Comparison of ENCODE assay signal across 8 cellular contexts in genomic region chr13:67224148-67224846, GRCh38. TPM values are rescaled to one million over a fixed set of nuclear protein-coding genes. Genes with fewer than 3 reads are reported as not detected.
DNase-seq lines count a peak whose midpoint lies in the region; ATAC-seq, FAIRE-seq and TF ChIP-seq lines count a peak whose summit lies in the region.

No MANE protein-coding gene starts in this region.

- H3K27ac ChIP-seq in SK-N-SH (ENCODE audit: low read depth in 2 of 2, low read length in 1 of 2) (peak overlapping the region in 1 of 2 experiments; percentile 18; a peak in 2 of 4 replicates), K562 (ENCODE audit: extremely low read depth, low read depth, low read length) (no peak overlapping the region)

- H3K4me2 ChIP-seq in SK-N-SH = peak overlapping the region; percentile 44; the same call in 1 of the 2 replicates
- H3K4me2 ChIP-seq in K562 (ENCODE audit: insufficient read depth, low read length) = peak overlapping the region; percentile 40; the same call in 1 of the 2 replicates
- H3K4me2 ChIP-seq in skeletal muscle satellite cell (ENCODE audit: low read length) = peak overlapping the region; percentile 90

- POLR2A ChIA-PET in SK-N-SH (lab: Yijun Ruan, JAX) = no interaction called here
- POLR2A ChIA-PET in K562 (lab: Yijun Ruan, JAX) = interaction anchor here (1.1 kb wide), 1 partner anchor 596 kb away, joined by 3 read pairs; no protein-coding TSS in a partner anchor

- no peaks in the 10 kb centered on the region for H3K79me2 ChIP-seq in SK-N-SH (ENCODE audit: insufficient read depth)
- no peaks in the 10 kb centered on the region for H3K79me2 ChIP-seq in K562 (ENCODE audit: control insufficient read depth, insufficient read depth, low read length)

- no peaks in the 10 kb centered on the region for H3F3A ChIP-seq in SK-N-SH (replicated peaks; ENCODE audit: insufficient read depth)

- no peaks in the 10 kb centered on the region for H3K9me2 ChIP-seq in SK-N-SH

- ATAC-seq in K562 = peak; percentile 82
- no peak for ATAC-seq in HG02571 (IDR thresholded peaks at IDR 0.05; ENCODE audit: unreplicated experiment)

- in situ Hi-C loops in K562 (cut with MboI) = no loop called here

- no TSS peak for BruUV-seq in K562 (replicated peaks; lab: Mats Ljungman, UMichigan)

- peak; percentile 94 for FAIRE-seq in H54 (lab: Jason Lieb, UNC)
- peak; percentile 87 for FAIRE-seq in K562 (lab: Jason Lieb, UNC)

- intact Hi-C loops in K562 (cut with micrococcal nuclease) = loop anchor here (5.0 to 10.0 kb wide), 2 partner anchors 147 to 729 kb away; no protein-coding TSS in a partner anchor

- H3K4me3 ChIP-seq in NB4 (ENCODE audit: low read depth, low read length) = no peak overlapping the region
- 0 out of 4 replicates have a peak overlapping the region, but pooled peaks of 1 of the 2 experiments have one; percentile 2 for H3K4me3 ChIP-seq in SK-N-SH (ENCODE audit: low read depth in 2 of 2, low read length in 1 of 2)
- no peak overlapping the region for H3K4me3 ChIP-seq in K562
- peak overlapping the region; percentile 54 for H3K4me3 ChIP-seq in skeletal muscle satellite cell (ENCODE audit: low read length)

- H2AFZ ChIP-seq in SK-N-SH (ENCODE audit: low read depth) (peak overlapping the region; percentile 49), K562 (ENCODE audit: low read depth, low read length) (peak overlapping the region; percentile 29; the same call in 1 of the 2 replicates)

- WGBS in SK-N-SH (ENCODE audit: low lambda C conversion rate) = 34% methylated on average over 9 of the region's 9 CpGs
- 4% methylated on average over 8 of the region's 9 CpGs for WGBS in K562 (ENCODE audit: insufficient coverage, low coverage, missing lambda C conversion rate)

- peak in 1 of 2 experiments; percentile 47; a peak in 1 of 4 replicates for TF ChIP-seq EP300 in SK-N-SH (IDR thresholded peaks at IDR 0.05; ENCODE audit: borderline replicate concordance in 1 of 2, low read depth in 1 of 2, low read length in 1 of 2)
- no peak for TF ChIP-seq EP300 in K562 (IDR thresholded peaks at IDR 0.05; ENCODE audit: low read length)

- TF ChIP-seq RAD21 in SK-N-SH (IDR thresholded peaks at IDR 0.05; ENCODE audit: low read length) = peak; percentile 96
- peak; percentile 74 to 79 for TF ChIP-seq RAD21 in K562 (CRISPR knock-in tag; conservative IDR thresholded peaks at IDR 0.05 in 1 of 2, IDR thresholded peaks at IDR 0.05 in 1 of 2)

- CTCF ChIA-PET in SK-N-SH (lab: Yijun Ruan, JAX) (interaction anchor here (0.6 to 5.8 kb wide), 29 partner anchors 9 to 1596 kb away, joined by 3 to 52 read pairs (median 3); no protein-coding TSS in a partner anchor), K562 (lab: Yijun Ruan, JAX; ENCODE audit: low intra/inter-chr PET ratio) (interaction anchor here (0.6 to 1.7 kb wide), 2 partner anchors 478 to 1567 kb away, joined by 3 to 5 read pairs; no protein-coding TSS in a partner anchor)

- no peaks in the 10 kb centered on the region for H3K9me1 ChIP-seq in K562 (ENCODE audit: control insufficient read depth, insufficient read depth, low read length)

- H3K9me3 ChIP-seq in SK-N-SH = no peaks in the 10 kb centered on the region
- no peaks in the 10 kb centered on the region for H3K9me3 ChIP-seq in K562 (replicated peaks; ENCODE audit: control insufficient read depth, insufficient read depth, low read depth, low read length)
- no peaks in the 10 kb centered on the region for H3K9me3 ChIP-seq in skeletal muscle satellite cell (replicated peaks; ENCODE audit: low read length)

- H3K4me1 ChIP-seq in SK-N-SH (ENCODE audit: control insufficient read depth in 1 of 2, insufficient read depth in 2 of 2, low read depth in 1 of 2, low read length in 1 of 2) (peaks cover 6 to 11% of the 10 kb centered on the region in 2 experiments; a peak in 3 of 4 replicates), K562 (replicated peaks in 1 of 2; ENCODE audit: control insufficient read depth in 2 of 2, insufficient read depth in 2 of 2, low read length in 2 of 2) (peaks cover 0 to under 1% of the 10 kb centered on the region in 2 experiments; a peak in 1 of 5 replicates), skeletal muscle satellite cell (ENCODE audit: control insufficient read depth, insufficient read depth, low read length) (peaks cover 48% of the 10 kb centered on the region)

- H3K36me3 ChIP-seq in SK-N-SH (replicated peaks in 1 of 2; ENCODE audit: control insufficient read depth in 1 of 2, insufficient read depth in 2 of 2, low read length in 1 of 2) (peaks cover 0 to 3% of the 10 kb centered on the region in 2 experiments), K562 (ENCODE audit: control insufficient read depth, insufficient read depth, low read length) (no peaks in the 10 kb centered on the region), skeletal muscle satellite cell (ENCODE audit: insufficient read depth, low read length) (peaks cover 28% of the 10 kb centered on the region)

- peak; percentile 49 for TF ChIP-seq CTCF in NB4 (IDR thresholded peaks at IDR 0.05; ENCODE audit: low read depth, low read length)
- TF ChIP-seq CTCF in SK-N-SH (IDR thresholded peaks at IDR 0.05) = peak; percentile 77
- TF ChIP-seq CTCF in K562 (IDR thresholded peaks at IDR 0.05 in 2 of 3, conservative IDR thresholded peaks at IDR 0.05 in 1 of 3; ENCODE audit: insufficient read depth in 2 of 3, low read depth in 1 of 3, low read length in 3 of 3) = peak; percentile 48 to 66 (median 49); a peak in 5 of 6 replicates

- no peak overlapping the region for H3K9ac ChIP-seq in SK-N-SH
- H3K9ac ChIP-seq in K562 (ENCODE audit: insufficient read depth in 1 of 2, low read depth in 2 of 2, low read length in 2 of 2) = no peak overlapping the region
- peak overlapping the region; percentile 49 for H3K9ac ChIP-seq in skeletal muscle satellite cell (ENCODE audit: low read depth, low read length)

- DNase-seq in EL (peak; percentile 71), H54 (ENCODE audit: insufficient read length, low spot score) (peak; percentile 9), NB4 (ENCODE audit: low read depth) (peak; percentile 72), SK-N-SH (peak; percentile 62), K562 (ENCODE audit: extremely low read depth in 1 of 4, low spot score in 3 of 4) (peak; percentile 51 to 78 (median 62)), iPS DF 19.7 (ENCODE audit: low read depth, low spot score) (peak; percentile 12)

- H3K27me3 ChIP-seq in SK-N-SH (ENCODE audit: insufficient read depth) (no peaks in the 10 kb centered on the region), K562 (ENCODE audit: control insufficient read depth in 2 of 2, insufficient read depth in 2 of 2, low read length in 2 of 2) (no peaks in the 10 kb centered on the region), skeletal muscle satellite cell (ENCODE audit: control insufficient read depth, insufficient read depth, low read length) (no peaks in the 10 kb centered on the region)

- TF ChIP-seq POLR2A in H54 (IDR thresholded peaks at IDR 0.05; ENCODE audit: low read depth, low read length) (no peak), NB4 (IDR thresholded peaks at IDR 0.05; ENCODE audit: extremely low read depth, insufficient read length) (no peak), K562 (conservative IDR thresholded peaks at IDR 0.05) (no peak)

- H4K20me1 ChIP-seq in SK-N-SH (ENCODE audit: insufficient read depth) (no peaks in the 10 kb centered on the region), K562 (replicated peaks; ENCODE audit: control insufficient read depth, insufficient read depth, low read length) (no peaks in the 10 kb centered on the region)

TF ChIP-seq in SK-N-SH, 30 proteins besides CTCF, POLR2A, EP300 and RAD21 (continues in another document):
- no peak for TF ChIP-seq FOXJ3 (CRISPR knock-in tag; IDR thresholded peaks at IDR 0.05)
- TF ChIP-seq POLR2AphosphoS5 (IDR thresholded peaks at IDR 0.05; ENCODE audit: low read depth, low read length) = no peak
- no peak for TF ChIP-seq SIN3A (IDR thresholded peaks at IDR 0.05; ENCODE audit: borderline replicate concordance, low read depth, low read length)
- TF ChIP-seq NFIC (IDR thresholded peaks at IDR 0.05; ENCODE audit: borderline replicate concordance) = peak; percentile 99

TF ChIP-seq in K562, 482 proteins besides CTCF, POLR2A, EP300 and RAD21 (continues in another document):
- TF ChIP-seq SRSF3 (IDR thresholded peaks at IDR 0.05; ENCODE audit: insufficient read depth, low read length) (no peak), POLR2AphosphoS5 (IDR thresholded peaks at IDR 0.05; ENCODE audit: control insufficient read depth, insufficient read depth, low read depth, low read length) (peak; percentile 32; the same call in 1 of the 2 replicates), ZNF740 (CRISPR knock-in tag; IDR thresholded peaks at IDR 0.05) (no peak), ZNF740 (tag; IDR thresholded peaks at IDR 0.05) (no peak), TRIM24 (IDR thresholded peaks at IDR 0.05) (no peak)

RNA-seq across cellular contexts. Expression of gene PCDH9, which starts 5.8 kb away (rescaled TPM):
- 1.3 and 1.9 TPM in 2 replicates for polyA plus RNA-seq in SK-N-SH (2012; rRNA removed)
- 1.7 and 1.8 TPM in 2 replicates for polyA plus RNA-seq in SK-N-SH (2012; cell fraction: cytosol; rRNA removed)
- 0.61 and 1.3 TPM in 2 replicates for polyA plus RNA-seq in SK-N-SH (2012; cell fraction: nucleus; rRNA removed)
- 0.93 and 1.2 TPM in 2 replicates for total RNA-seq in K562 (2011; cell fraction: chromatin; rRNA removed; ENCODE audit: low replicate concordance)
- 1.8 and 2.8 TPM in 2 replicates for total RNA-seq in K562 (2011; cell fraction: nucleolus; rRNA removed)
- total RNA-seq in K562 (2011; cell fraction: nucleoplasm; rRNA removed) = 1.2 and 2.1 TPM in 2 replicates
- 1.4 and 5.4 TPM in 2 replicates for total RNA-seq in K562 (2014; rRNA removed)
- total RNA-seq in K562 (2014; rRNA removed; fragmentation: Illumina TruSeq; extraction: Trizol) = 6.7 and 7.8 TPM in 2 replicates
- 4.9 and 5.2 TPM in 2 replicates for total RNA-seq in K562 (2015; rRNA removed; fragmentation: Illumina TruSeq; extraction: Trizol)
- total RNA-seq in K562 (2021) = 4.1 TPM in 2 replicates
- polyA plus RNA-seq in K562 (2011; rRNA removed) = 0.07 and 1.1 TPM in 2 replicates
- under 0.01 and 0.16 TPM in 2 replicates for polyA plus RNA-seq in K562 (2011; cell fraction: cytosol; rRNA removed)
- polyA plus RNA-seq in K562 (2011; cell fraction: nucleus; rRNA removed) = 0.68 TPM in 1 of 2 replicates, not detected in the other
- 2.7 and 4.0 TPM in 2 replicates for polyA plus RNA-seq in K562 (2012)
- polyA plus RNA-seq in K562 (2014; fragmentation: Illumina TruSeq; extraction: Trizol) = 2.8 and 3.9 TPM in 2 replicates
- polyA plus RNA-seq in K562 (2014; fragmentation: Nextera tagmentation; extraction: Ambion mirVana) = 1 to 10 TPM; 5.4 to 5.8 TPM
- 2.1 and 2.3 TPM in 2 replicates for polyA plus RNA-seq in K562 (2014; rRNA removed)
- 1.2 and 6.2 TPM in 2 replicates for polyA minus RNA-seq in K562 (2011; rRNA and poly(A)+ RNA removed)
- 3.1 TPM in 1 of 2 replicates, not detected in the other for polyA minus RNA-seq in K562 (2011; cell fraction: cytosol; rRNA and poly(A)+ RNA removed)
- polyA minus RNA-seq in K562 (2011; cell fraction: nucleus; rRNA and poly(A)+ RNA removed) = 0.44 and 0.67 TPM in 2 replicates
- 14.2 and 19.4 TPM in 2 replicates for total RNA-seq in skeletal muscle satellite cell (2012; rRNA removed)

Comparison
In these comparisons a context has a peak if more than half of its experiments do, and no peak if none do; other contexts are left out.
1. DNase-seq: peak in every context shown above with its lines; median percentile 72 in NB4; 71 in EL; 62 in SK-N-SH; 62 in K562; 12 in iPS DF 19.7; 9 in H54.
2. H3K4me2 ChIP-seq: peak in every context shown above with its lines; median percentile 90 in skeletal muscle satellite cell; 44 in SK-N-SH; 40 in K562.